19 cellular contexts compared by ENCODE assay signal in the genomic region with DNA sequence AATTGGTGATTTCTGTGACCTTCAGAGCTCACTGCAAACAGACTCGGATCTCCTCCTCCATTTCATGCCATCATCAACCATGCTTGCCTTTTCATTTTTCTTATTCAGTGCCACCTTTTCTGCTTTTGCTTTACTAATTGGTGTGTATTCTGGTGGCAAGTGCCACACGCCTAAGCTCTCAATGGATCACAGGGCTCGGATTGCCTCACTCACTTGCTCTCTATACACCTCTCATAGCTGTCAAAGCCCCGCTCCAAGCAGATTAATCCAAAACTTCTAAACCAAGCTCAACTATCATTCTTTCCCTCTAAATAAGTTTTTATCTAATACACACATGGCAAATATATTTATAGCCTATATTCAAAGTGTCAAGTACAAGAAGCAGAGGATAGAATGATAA.
DNase-seq lines count a peak whose midpoint lies in the region; ATAC-seq, FAIRE-seq and TF ChIP-seq lines count a peak whose summit lies in the region.
"Had no signal": no experiment of that assay in that cellular context is flagged by ENCODE, and none has a peak within 500 bp of the region (broad histone marks: within the 10 kb centered on the region; RNA-seq: fewer than 3 reads in every experiment).

No MANE protein-coding gene starts in this region.

- 92% methylated on average over 4 of the region's 4 CpGs for WGBS in A549 (ENCODE audit: missing lambda C conversion rate)
- WGBS in heart right ventricle, 2 donors: 62 to 77% methylated on average over 4 of the region's 4 CpGs
- WGBS in H9 (ENCODE audit: extremely low coverage, insufficient read length, low lambda C conversion rate): no CpG with 5 or more reads among the region's 4 CpGs

- H3K4me3 ChIP-seq in A549: no peak overlapping the region
- H3K4me3 ChIP-seq in heart right ventricle: no peak overlapping the region
- no peak overlapping the region for H3K4me3 ChIP-seq in lower lobe of right lung
- H3K4me3 ChIP-seq: GM23248, K562 had no signal

- H3T11ph ChIP-seq in H9 (ENCODE audit: low read length): no peak overlapping the region

- no peaks in the 10 kb centered on the region for H3K79me2 ChIP-seq in H9 (ENCODE audit: insufficient read depth, low read length)

- H3K27ac Mint-ChIP-seq in Calu3 (ENCODE audit: unreplicated experiment) (peak overlapping the region; percentile 32), H9 (0 out of 7 replicates have a peak overlapping the region, but pooled peaks of 1 of the 3 experiments have one; percentile 2)

- H3K4me2 ChIP-seq in A549 (peak overlapping the region; percentile 22; the same call in 1 of the 3 replicates), H9 (ENCODE audit: insufficient read depth, insufficient read length, low read length) (no peak overlapping the region)

- no peak for TF ChIP-seq EP300 in A549 (IDR thresholded peaks at IDR 0.05)

- no peak overlapping the region for H2BK12ac ChIP-seq in H9 (ENCODE audit: insufficient read length, low read depth, low read length)

- H3K27me3 ChIP-seq in heart right ventricle (no peaks in the 10 kb centered on the region), lower lobe of right lung (ENCODE audit: low read depth) (no peaks in the 10 kb centered on the region), H9 (ENCODE audit: insufficient read depth, low read length) (no peaks in the 10 kb centered on the region)

- H3K9ac ChIP-seq in H9 (ENCODE audit: extremely low read depth, insufficient read length, low read length): no peak overlapping the region
- H3K9ac ChIP-seq: GM23248 had no signal

- no peak overlapping the region for H2BK15ac ChIP-seq in H9 (ENCODE audit: low read depth, low read length)

- H3K56ac ChIP-seq in H9 (ENCODE audit: insufficient read length, low read depth, low read length): no peak overlapping the region

- no peak overlapping the region for H2BK5ac ChIP-seq in H9 (ENCODE audit: insufficient read length, low read length)

- intact Hi-C loops in Calu3 (cut with micrococcal nuclease; ENCODE audit: unreplicated experiment): no loop called here
- intact Hi-C loops in heart right ventricle (cut with DNase I): no loop called here
- intact Hi-C loops in lower lobe of right lung (cut with DNase I): no loop called here

- ATAC-seq in A549 (no peak), heart right ventricle (peak in 7 of 8 donors; percentile 23 to 78 (median 69)), lower lobe of right lung (peak; percentile 55 to 60), GM18861 (IDR thresholded peaks at IDR 0.05; ENCODE audit: unreplicated experiment) (no peak)
- ATAC-seq: HCT116, K562 had no signal

- no peaks in the 10 kb centered on the region for H3K79me1 ChIP-seq in H9 (ENCODE audit: insufficient read depth, low read depth, low read length, poor library complexity, severe bottlenecking)

- H3K23me2 ChIP-seq in H9 (ENCODE audit: insufficient read length, low read depth, low read length, poor library complexity, severe bottlenecking): no peaks in the 10 kb centered on the region

- H3K4ac ChIP-seq in H9 (ENCODE audit: low read depth, low read length): no peak overlapping the region

- H2BK20ac ChIP-seq in H9 (ENCODE audit: low read depth, low read length, poor library complexity, severe bottlenecking): no peak overlapping the region

- H3K23ac ChIP-seq in H9 (ENCODE audit: insufficient read length, low read depth, low read length): no peak overlapping the region

- TF ChIP-seq CTCF in A549 (IDR thresholded peaks at IDR 0.05): no peak
- TF ChIP-seq CTCF in Calu3 (IDR thresholded peaks at IDR 0.05; ENCODE audit: unreplicated experiment): no peak
- no peak for TF ChIP-seq CTCF in heart right ventricle (IDR thresholded peaks at IDR 0.05)
- TF ChIP-seq CTCF in lower lobe of right lung (IDR thresholded peaks at IDR 0.05): no peak
- TF ChIP-seq CTCF in H9 (conservative IDR thresholded peaks at IDR 0.05): no peak

- CTCF ChIA-PET in A549 (lab: Yijun Ruan, JAX): interaction anchor here (1.1 to 1.7 kb wide), 2 partner anchors 36 to 193 kb away, joined by 3 read pairs; no protein-coding TSS in a partner anchor
- CTCF ChIA-PET in Calu3 (lab: Charles Lee): interaction anchor here (1.0 to 1.6 kb wide), 2 partner anchors 95 to 170 kb away, joined by 3 to 4 read pairs; no protein-coding TSS in a partner anchor

- no peak for TF ChIP-seq RAD21 in A549 (conservative IDR thresholded peaks at IDR 0.05 in 1 of 2, IDR thresholded peaks at IDR 0.05 in 1 of 2)

- no peaks in the 10 kb centered on the region for H3K27me3 Mint-ChIP-seq in Calu3 (ENCODE audit: unreplicated experiment)
- no peaks in the 10 kb centered on the region for H3K27me3 Mint-ChIP-seq in H9 (ENCODE audit: low read depth)

- no peak overlapping the region for H2BK120ac ChIP-seq in H9 (ENCODE audit: low read depth, low read length, poor library complexity, severe bottlenecking)

- POLR2A ChIA-PET in A549 (lab: Yijun Ruan, JAX): no interaction called here

- FAIRE-seq in A549 (lab: Jason Lieb, UNC): no peak
- FAIRE-seq: K562 had no signal

- no peak overlapping the region for H4K91ac ChIP-seq in H9 (ENCODE audit: insufficient read length, low read depth, low read length)

- no peak for TF ChIP-seq POLR2A in A549 (IDR thresholded peaks at IDR 0.05; ENCODE audit: low read length)

- H3K4me3 Mint-ChIP-seq in Calu3 (ENCODE audit: low read depth, unreplicated experiment): no peak overlapping the region
- no peak overlapping the region for H3K4me3 Mint-ChIP-seq in H9

- H3K36me3 Mint-ChIP-seq in Calu3 (ENCODE audit: insufficient read depth, unreplicated experiment) (no peaks in the 10 kb centered on the region), H9 (ENCODE audit: insufficient read depth in 1 of 3, low read depth in 3 of 3) (0 out of 7 replicates have a peak, but pooled peaks cover 0 to under 1% (median 0%) of the 10 kb centered on the region in 3 experiments)

- no peaks in the 10 kb centered on the region for H4K20me1 ChIP-seq in H9 (ENCODE audit: control insufficient read depth, insufficient read depth, insufficient read length)

- H3K9me3 Mint-ChIP-seq in Calu3 (ENCODE audit: low read depth, unreplicated experiment) (no peaks in the 10 kb centered on the region), H9 (no peaks in the 10 kb centered on the region)

- no peaks in the 10 kb centered on the region for H3K9me3 ChIP-seq in A549
- H3K9me3 ChIP-seq in heart right ventricle: no peaks in the 10 kb centered on the region
- H3K9me3 ChIP-seq in lower lobe of right lung: no peaks in the 10 kb centered on the region
- H3K9me3 ChIP-seq in H9 (ENCODE audit: control insufficient read depth, low read depth, low read length): no peaks in the 10 kb centered on the region

- peaks cover 0 to 11% (median 0%) of the 10 kb centered on the region in 9 donors for H3K36me3 ChIP-seq in heart right ventricle
- H3K36me3 ChIP-seq in lower lobe of right lung: no peaks in the 10 kb centered on the region

- H2AFZ ChIP-seq in H9 (ENCODE audit: low read length): no peak overlapping the region
- H2AFZ ChIP-seq: GM23248 had no signal

- no peak for DNase-seq in A549 (ENCODE audit: low read depth in 1 of 2, low spot score in 1 of 2)
- no peak for DNase-seq in Calu3
- DNase-seq in heart right ventricle: no peak
- no peak for DNase-seq in lower lobe of right lung
- DNase-seq in DMS114 treated with DMSO at 0.1 percent for 48 hours (lab: John Stamatoyannopoulos, UW; ENCODE audit: unreplicated experiment): no peak
- DNase-seq in SHP77 (lab: John Stamatoyannopoulos, UW): no peak
- no peak for DNase-seq in H9
- DNase-seq: ACHN, AML-193, DMS79 treated with DMSO at 0.1 percent for 48 hours, GM23248, MV-4-11, NCI-H187 treated with DMSO at 0.1 percent for 48 hours, NCI-H2171 treated with DMSO at 0.1 percent for 48 hours, RPMI8226, SW 1271 had no signal

- no peak overlapping the region for H3K14ac ChIP-seq in H9 (ENCODE audit: insufficient read depth, low read length)

- H4K5ac ChIP-seq in H9 (ENCODE audit: insufficient read length, low read depth, low read length): no peak overlapping the region

- no peak overlapping the region for H3K18ac ChIP-seq in H9 (ENCODE audit: insufficient read length, low read depth, low read length)

- H3K4me1 ChIP-seq in A549 (peaks cover 10% of the 10 kb centered on the region), heart right ventricle (peaks cover 6 to 58% (median 30%) of the 10 kb centered on the region in 9 donors), lower lobe of right lung (no peaks in the 10 kb centered on the region), H9 (ENCODE audit: insufficient read depth, low read length) (peaks cover 2% of the 10 kb centered on the region; the same call in 1 of the 2 replicates)

- no TSS peak for BruUV-seq in Calu3 (replicated peaks; lab: Mats Ljungman, UMichigan)

- no peak overlapping the region for H4K8ac ChIP-seq in H9 (replicated peaks; ENCODE audit: insufficient read length, low read depth, low read length)

- no peak overlapping the region for H2AK5ac ChIP-seq in H9 (ENCODE audit: insufficient read length, low read length)

- H3K4me1 Mint-ChIP-seq in Calu3 (ENCODE audit: low read depth, unreplicated experiment) (peaks cover 16% of the 10 kb centered on the region), H9 (peaks cover 31 to 32% of the 10 kb centered on the region in 2 experiments)

- H3K27ac ChIP-seq in A549: no peak overlapping the region
- peak overlapping the region in 8 of 10 donors; percentile 17 to 73 (median 57) for H3K27ac ChIP-seq in heart right ventricle
- peak overlapping the region; percentile 18 for H3K27ac ChIP-seq in lower lobe of right lung
- no peak overlapping the region for H3K27ac ChIP-seq in H9 (ENCODE audit: insufficient read length, low read depth, low read length)
- H3K27ac ChIP-seq: GM23248 had no signal

TF ChIP-seq in A549, 52 proteins besides CTCF, POLR2A, EP300 and RAD21 (continues in another document):
- TF ChIP-seq NR3C1 (IDR thresholded peaks at IDR 0.05): no peak
- TF ChIP-seq, protein P1, sequence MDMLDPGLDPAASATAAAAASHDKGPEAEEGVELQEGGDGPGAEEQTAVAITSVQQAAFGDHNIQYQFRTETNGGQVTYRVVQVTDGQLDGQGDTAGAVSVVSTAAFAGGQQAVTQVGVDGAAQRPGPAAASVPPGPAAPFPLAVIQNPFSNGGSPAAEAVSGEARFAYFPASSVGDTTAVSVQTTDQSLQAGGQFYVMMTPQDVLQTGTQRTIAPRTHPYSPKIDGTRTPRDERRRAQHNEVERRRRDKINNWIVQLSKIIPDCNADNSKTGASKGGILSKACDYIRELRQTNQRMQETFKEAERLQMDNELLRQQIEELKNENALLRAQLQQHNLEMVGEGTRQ (IDR thresholded peaks at IDR 0.05): no peak
- TF ChIP-seq GATA3 (IDR thresholded peaks at IDR 0.05; ENCODE audit: borderline replicate concordance): no peak
- no peak for TF ChIP-seq RARB (CRISPR knock-in tag; IDR thresholded peaks at IDR 0.05)
- no peak for TF ChIP-seq RCOR1 (IDR thresholded peaks at IDR 0.05; ENCODE audit: low read depth, low read length)
- TF ChIP-seq POLR2AphosphoS2 (conservative IDR thresholded peaks at IDR 0.05; ENCODE audit: low read length): no peak
- no peak for TF ChIP-seq EHMT2 (IDR thresholded peaks at IDR 0.05; ENCODE audit: low read depth)
- no peak for TF ChIP-seq FOSL2 (IDR thresholded peaks at IDR 0.05)
- no peak for TF ChIP-seq FOSL2 (CRISPR knock-in tag; IDR thresholded peaks at IDR 0.05)
- TF ChIP-seq FOXS1 (CRISPR knock-in tag; IDR thresholded peaks at IDR 0.05): no peak
- no peak for TF ChIP-seq RFX5 (IDR thresholded peaks at IDR 0.05)
- TF ChIP-seq JUNB (IDR thresholded peaks at IDR 0.05): no peak
- no peak for TF ChIP-seq TP53 (CRISPR knock-in tag; IDR thresholded peaks at IDR 0.05)

Comparison
In these comparisons a context has a peak if more than half of its experiments do, and no peak if none do; other contexts are left out.
1. ATAC-seq: peak in heart right ventricle (7 of 8) and lower lobe of right lung (2 of 2); none in A549 (0 of 2) and GM18861 (single experiment).
2. H3K27ac ChIP-seq: peak in heart right ventricle (8 of 10) and lower lobe of right lung (single experiment); none in A549 (0 of 2) and H9 (single experiment).